ENCODE assay signal across 13 cellular contexts in the genomic region with DNA sequence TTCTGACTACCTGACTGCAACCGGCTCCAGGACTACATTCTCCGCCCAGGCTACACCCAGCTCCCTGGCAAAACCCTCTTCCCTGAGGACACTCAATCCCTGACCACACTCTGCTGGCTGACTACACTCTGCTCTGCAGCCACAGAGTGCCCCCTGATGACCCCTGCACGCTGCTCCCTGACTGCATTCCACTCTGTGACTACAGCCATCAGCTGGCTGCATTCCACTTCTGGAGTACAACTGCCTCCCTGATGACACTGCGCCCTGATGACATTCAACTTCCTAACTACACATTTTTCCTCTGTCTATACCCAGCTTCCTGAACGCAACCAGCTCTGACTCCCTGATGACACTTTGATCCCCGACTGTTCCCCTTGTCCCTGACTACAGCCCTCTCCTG.
A peak's percentile ranks its signal among the peaks of the same experiment; 100 is the strongest.
DNase-seq lines count a peak whose midpoint lies in the region; ATAC-seq and TF ChIP-seq lines count a peak whose summit lies in the region.
"Had no signal": no experiment of that assay in that cellular context is flagged by ENCODE, and none has a peak within 500 bp of the region (broad histone marks: within the 10 kb centered on the region; RNA-seq: fewer than 3 reads in every experiment).

No MANE protein-coding gene starts in this region.

- POLR2A ChIA-PET in IMR-90 (lab: Charles Lee; ENCODE audit: unreplicated experiment) = interaction anchor here (0.6 kb wide), 1 partner anchor 67 kb away, joined by 3 read pairs; no protein-coding TSS in a partner anchor

- H3K56ac ChIP-seq in IMR-90 (ENCODE audit: extremely low read depth, insufficient read depth, low read length) = no peak overlapping the region

- H2AFZ ChIP-seq in IMR-90 (replicated peaks; ENCODE audit: low read length, poor library complexity) (peak overlapping the region; percentile 69), mesenchymal stem cell (ENCODE audit: low read depth, low read length) (no peak overlapping the region)

- H3K4me3 ChIP-seq in IMR-90 (ENCODE audit: insufficient read depth, low read depth, low read length) (no peak overlapping the region), mesenchymal stem cell (ENCODE audit: insufficient read depth in 1 of 2, low read depth in 1 of 2, low read length in 2 of 2) (no peak overlapping the region), ovary (no peak overlapping the region)

- peak; percentile 95 for ATAC-seq in IMR-90 (ENCODE audit: low read depth)

- H3K4me2 ChIP-seq in IMR-90 (ENCODE audit: low read depth, low read length) (no peak overlapping the region), mesenchymal stem cell (ENCODE audit: low read length, poor library complexity, severe bottlenecking) (no peak overlapping the region)

- peak overlapping the region; percentile 56 for H3K4ac ChIP-seq in IMR-90 (ENCODE audit: low read depth, low read length)
- peak overlapping the region in 1 of 2 experiments; percentile 24 for H3K4ac ChIP-seq in mesenchymal stem cell (ENCODE audit: low read depth in 1 of 2, low read length in 2 of 2)

- peak overlapping the region in 1 of 2 experiments; percentile 21 for H2BK12ac ChIP-seq in mesenchymal stem cell (ENCODE audit: low read length in 2 of 2)

- H2BK5ac ChIP-seq in IMR-90 (ENCODE audit: low read depth, low read length, poor library complexity, severe bottlenecking) (peak overlapping the region; percentile 53), mesenchymal stem cell (ENCODE audit: low read depth, low read length, poor library complexity, severe bottlenecking) (no peak overlapping the region)

- no peak for TF ChIP-seq POLR2A in IMR-90 (IDR thresholded peaks at IDR 0.05; ENCODE audit: low read depth, low read length)
- no peak for TF ChIP-seq POLR2A in ovary (IDR thresholded peaks at IDR 0.05)

- H3K27me3 ChIP-seq in IMR-90 (ENCODE audit: control insufficient read depth, insufficient read depth, low read length) = no peaks in the 10 kb centered on the region
- no peaks in the 10 kb centered on the region for H3K27me3 ChIP-seq in mesenchymal stem cell (ENCODE audit: control insufficient read depth in 1 of 2, insufficient read depth in 1 of 2, low read length in 2 of 2)
- H3K27me3 ChIP-seq in ovary = no peaks in the 10 kb centered on the region

- intact Hi-C loops in IMR-90 (cut with micrococcal nuclease) (no loop called here), ovary (cut with DNase I) (no loop called here)

- H3K27me3 Mint-ChIP-seq in endothelial cell (ENCODE audit: unreplicated experiment) = no peaks in the 10 kb centered on the region
- H3K27me3 Mint-ChIP-seq: B cell had no signal

- H3K4me3 Mint-ChIP-seq in endothelial cell (ENCODE audit: unreplicated experiment) = peak overlapping the region; percentile 17
- H3K4me3 Mint-ChIP-seq: B cell had no signal

- H3K36me3 ChIP-seq in IMR-90 (ENCODE audit: control insufficient read depth, insufficient read depth, low read length) (no peaks in the 10 kb centered on the region), mesenchymal stem cell (ENCODE audit: control insufficient read depth in 1 of 2, insufficient read depth in 2 of 2, low read depth in 1 of 2, low read length in 2 of 2) (no peaks in the 10 kb centered on the region), ovary (no peaks in the 10 kb centered on the region)

- in situ Hi-C loops in ACHN (cut with HindIII; ENCODE audit: low pct_ligation_motif_present, low pct_unique_long_range_greater_than_20kb, low sequenced_read_pairs) (no loop called here), IMR-90 (cut with MboI; ENCODE audit: low sequenced_read_pairs) (no loop called here)

- peaks cover 4% of the 10 kb centered on the region; the same call in 1 of the 2 replicates for H3K4me1 ChIP-seq in IMR-90 (ENCODE audit: control insufficient read depth, insufficient read depth, low read length)
- peaks cover 6% of the 10 kb centered on the region for H3K4me1 ChIP-seq in mesenchymal stem cell (ENCODE audit: control insufficient read depth, insufficient read depth, low read depth, low read length)
- H3K4me1 ChIP-seq in ovary (ENCODE audit: insufficient read depth) = no peaks in the 10 kb centered on the region

- H4K20me1 ChIP-seq in IMR-90 (ENCODE audit: insufficient read depth, low read length) = no peaks in the 10 kb centered on the region

- H3K23ac ChIP-seq in IMR-90 (ENCODE audit: low read depth, low read length) = peak overlapping the region; percentile 11; the same call in 1 of the 2 replicates
- H3K23ac ChIP-seq in mesenchymal stem cell (ENCODE audit: low read length in 2 of 2) = no peak overlapping the region

- CTCF ChIA-PET in IMR-90 (lab: Yijun Ruan, JAX) = interaction anchor here (0.8 kb wide), 1 partner anchor 20 kb away, joined by 3 read pairs; no protein-coding TSS in a partner anchor

- H3K9me1 ChIP-seq in IMR-90 (ENCODE audit: insufficient read depth, low read length) = no peaks in the 10 kb centered on the region

- WGBS in IMR-90 (ENCODE audit: extremely low coverage in 2 of 2, insufficient read length in 1 of 2), 2 experiments = 29% methylated on average over 6 of the region's 6 CpGs; no CpG with 5 or more reads in 1 of the 2 experiments
- WGBS in mesenchymal stem cell = 18% methylated on average over 6 of the region's 6 CpGs
- WGBS in ovary, 3 donors = 65 to 73% (median 68%) methylated on average over 6 of the region's 6 CpGs

- H4K5ac ChIP-seq in IMR-90 (ENCODE audit: low read depth, low read length) = no peak overlapping the region

- TF ChIP-seq CTCF in IMR-90 (conservative IDR thresholded peaks at IDR 0.05; ENCODE audit: low read depth, low read length) = no peak
- no peak for TF ChIP-seq CTCF in endothelial cell (IDR thresholded peaks at IDR 0.05; ENCODE audit: unreplicated experiment)
- TF ChIP-seq CTCF in ovary (IDR thresholded peaks at IDR 0.05) = no peak

- H2AK5ac ChIP-seq in IMR-90 (ENCODE audit: low read depth, low read length) = no peak overlapping the region
- H2AK5ac ChIP-seq in mesenchymal stem cell (ENCODE audit: low read length, severe bottlenecking) = no peak overlapping the region

- peak overlapping the region; percentile 9; the same call in 1 of the 3 replicates for H2BK15ac ChIP-seq in IMR-90 (ENCODE audit: low read depth, low read length)
- no peak overlapping the region for H2BK15ac ChIP-seq in mesenchymal stem cell (ENCODE audit: low read depth, poor library complexity, severe bottlenecking)

- no peaks in the 10 kb centered on the region for H3K36me3 Mint-ChIP-seq in endothelial cell (ENCODE audit: low read depth, unreplicated experiment)

- peak overlapping the region; percentile 25 for H3K27ac Mint-ChIP-seq in endothelial cell (ENCODE audit: unreplicated experiment)
- H3K27ac Mint-ChIP-seq: B cell had no signal

- peak overlapping the region; percentile 12 for H4K91ac ChIP-seq in IMR-90 (ENCODE audit: insufficient read depth, low read depth, low read length)
- no peak overlapping the region for H4K91ac ChIP-seq in mesenchymal stem cell (ENCODE audit: low read length)

- dilution Hi-C loops in IMR-90 (cut with HindIII; ENCODE audit: low sequenced_read_pairs, unreplicated experiment) = no loop called here

- no peaks in the 10 kb centered on the region for H3K9me3 Mint-ChIP-seq in endothelial cell (ENCODE audit: unreplicated experiment)

- H3K9ac ChIP-seq in IMR-90 (ENCODE audit: low read depth, low read length) (no peak overlapping the region), mesenchymal stem cell (ENCODE audit: low read length) (no peak overlapping the region)

- no peak overlapping the region for H3K18ac ChIP-seq in IMR-90 (ENCODE audit: low read depth, low read length)
- H3K18ac ChIP-seq in mesenchymal stem cell (ENCODE audit: low read depth in 1 of 2, low read length in 2 of 2) = peak overlapping the region in 1 of 2 experiments; percentile 43

- no peaks in the 10 kb centered on the region for H3K79me1 ChIP-seq in IMR-90 (ENCODE audit: low read depth in 1 of 2, low read length in 2 of 2)
- no peaks in the 10 kb centered on the region for H3K79me1 ChIP-seq in mesenchymal stem cell (replicated peaks; ENCODE audit: low read length, poor library complexity, severe bottlenecking)

- peak overlapping the region; percentile 59 for H2AK9ac ChIP-seq in IMR-90 (replicated peaks; ENCODE audit: low read depth, low read length, poor library complexity)

- peak; percentile 13; the same call in 1 of the 2 replicates for TF ChIP-seq RAD21 in IMR-90 (IDR thresholded peaks at IDR 0.05; ENCODE audit: low read length)

- peak overlapping the region; percentile 64 for H2BK120ac ChIP-seq in IMR-90 (ENCODE audit: low read depth, low read length)
- H2BK120ac ChIP-seq in mesenchymal stem cell (ENCODE audit: low read depth, low read length) = no peak overlapping the region

- no TSS peak for BruUV-seq in IMR-90 (replicated peaks; lab: Mats Ljungman, UMichigan)

- H3K14ac ChIP-seq in IMR-90 (replicated peaks; ENCODE audit: low read depth, low read length) (0 out of 2 replicates have a peak overlapping the region, but pooled peaks have one; percentile 21), mesenchymal stem cell (ENCODE audit: low read length in 2 of 2) (peak overlapping the region in 1 of 2 experiments; percentile 11)

- H4K8ac ChIP-seq in IMR-90 (ENCODE audit: low read depth in 2 of 2, low read length in 2 of 2) (peak overlapping the region in 1 of 2 experiments; percentile 69; a peak in 2 of 4 replicates), mesenchymal stem cell (ENCODE audit: low read length) (no peak overlapping the region)

- peak overlapping the region; percentile 27 for H2BK20ac ChIP-seq in IMR-90 (ENCODE audit: low read depth, low read length)

- H3K9me3 ChIP-seq in IMR-90 (ENCODE audit: control insufficient read depth, insufficient read depth, low read length) (no peaks in the 10 kb centered on the region), mesenchymal stem cell (ENCODE audit: control insufficient read depth, low read length) (no peaks in the 10 kb centered on the region), ovary (no peaks in the 10 kb centered on the region)

- H3K4me1 Mint-ChIP-seq in endothelial cell (ENCODE audit: unreplicated experiment) = peaks cover 10% of the 10 kb centered on the region
- H3K4me1 Mint-ChIP-seq: B cell had no signal

- no peak for TF ChIP-seq EP300 in ovary (IDR thresholded peaks at IDR 0.05)

- no peak overlapping the region for H3K27ac ChIP-seq in IMR-90 (ENCODE audit: insufficient read depth, low read length)
- no peak overlapping the region for H3K27ac ChIP-seq in mesenchymal stem cell (ENCODE audit: low read length, poor library complexity, severe bottlenecking)
- no peak overlapping the region for H3K27ac ChIP-seq in ovary

- DNase-seq in ACHN = peak; percentile 6
- peak; percentile 86 for DNase-seq in IMR-90
- peak; percentile 11 for DNase-seq in endothelial cell (ENCODE audit: low spot score)
- peak; percentile 87 for DNase-seq in mesenchymal stem cell
- no peak for DNase-seq in ovary
- no peak for DNase-seq in Ammon's horn (ENCODE audit: low spot score)
- no peak for DNase-seq in cerebellar nuclear complex (lab: John Stamatoyannopoulos, UW)
- DNase-seq in activated gamma-delta T cell treated with Interleukin-2 at 50 U/mL for 16 hours = no peak
- DNase-seq: central memory CD4-positive, alpha-beta T cell; SHP77 treated with DMSO at 0.1 percent for 48 hours; small intestine; stimulated activated naive CD4-positive, alpha-beta T cell treated with Interleukin-2 at 50 U/mL for 16 hours had no signal

TF ChIP-seq in IMR-90, 13 proteins besides CTCF, POLR2A, EP300 and RAD21 (continues in another document):
- TF ChIP-seq CHD1 (IDR thresholded peaks at IDR 0.05; ENCODE audit: low read depth, low read length) = no peak
- TF ChIP-seq SMC3 (IDR thresholded peaks at IDR 0.05; ENCODE audit: low read depth, low read length) = 0 out of 2 replicates have a peak, but pooled peaks have one; percentile 15

Comparison
In these comparisons a context has a peak if more than half of its experiments do, and no peak if none do; other contexts are left out.
1. DNase-seq: peak in ACHN (single experiment), IMR-90 (single experiment), endothelial cell (single experiment) and mesenchymal stem cell (single experiment); none in ovary (0 of 5), Ammon's horn (single experiment), cerebellar nuclear complex (0 of 2) and activated gamma-delta T cell treated with Interleukin-2 at 50 U/mL for 16 hours (single experiment).